Comparison of ENCODE assay signal across 19 cellular contexts in genomic region chr11:1419811-1420210, GRCh38. TPM values are rescaled to one million over a fixed set of nuclear protein-coding genes. Genes with fewer than 3 reads are reported as not detected.
A peak's percentile ranks its signal among the peaks of the same experiment; 100 is the strongest.
DNase-seq lines count a peak whose midpoint lies in the region; ATAC-seq and TF ChIP-seq lines count a peak whose summit lies in the region.
"Had no signal": no experiment of that assay in that cellular context is flagged by ENCODE, and none has a peak within 500 bp of the region (broad histone marks: within the 10 kb centered on the region; RNA-seq: fewer than 3 reads in every experiment).

No MANE protein-coding gene starts in this region.

- H3K27ac Mint-ChIP-seq in type B pancreatic cell = no peak overlapping the region
- H3K27ac Mint-ChIP-seq: B cell; CD4-positive, alpha-beta T cell had no signal

- no peak overlapping the region for H3K9ac ChIP-seq in IMR-90 (ENCODE audit: low read depth, low read length)
- H3K9ac ChIP-seq: BLaER1, GM23248 had no signal

- H2BK15ac ChIP-seq in IMR-90 (ENCODE audit: low read depth, low read length) = no peak overlapping the region

- no peak overlapping the region for H3K4me2 ChIP-seq in IMR-90 (ENCODE audit: low read depth, low read length)
- H3K4me2 ChIP-seq: BLaER1 had no signal

- H3K9me1 ChIP-seq in IMR-90 (ENCODE audit: insufficient read depth, low read length) = no peaks in the 10 kb centered on the region

- no peaks in the 10 kb centered on the region for H3K4me1 ChIP-seq in IMR-90 (ENCODE audit: control insufficient read depth, insufficient read depth, low read length)

- TF ChIP-seq CTCF in IMR-90 (conservative IDR thresholded peaks at IDR 0.05; ENCODE audit: low read depth, low read length) (no peak), type B pancreatic cell (conservative IDR thresholded peaks at IDR 0.05) (no peak)

- H4K5ac ChIP-seq in IMR-90 (ENCODE audit: low read depth, low read length) = no peak overlapping the region

- intact Hi-C loops in IMR-90 (cut with micrococcal nuclease) = no loop called here
- intact Hi-C loops in head of caudate nucleus (cut with DNase I) = no loop called here
- intact Hi-C loops in posterior cingulate gyrus (cut with DNase I) = no loop called here

- H2BK120ac ChIP-seq in IMR-90 (ENCODE audit: low read depth, low read length) = no peak overlapping the region

- H2BK20ac ChIP-seq in IMR-90 (ENCODE audit: low read depth, low read length) = no peak overlapping the region

- no peak overlapping the region for H2BK5ac ChIP-seq in IMR-90 (ENCODE audit: low read depth, low read length, poor library complexity, severe bottlenecking)

- H3K79me1 ChIP-seq in IMR-90 (ENCODE audit: low read depth in 1 of 2, low read length in 2 of 2) = no peaks in the 10 kb centered on the region

- H3K56ac ChIP-seq in IMR-90 (ENCODE audit: extremely low read depth, insufficient read depth, low read length) = no peak overlapping the region

- peaks cover 28% of the 10 kb centered on the region for H3K9me3 ChIP-seq in IMR-90 (ENCODE audit: control insufficient read depth, insufficient read depth, low read length)

- dilution Hi-C loops in IMR-90 (cut with HindIII; ENCODE audit: low sequenced_read_pairs, unreplicated experiment) = no loop called here

- H3K27me3 Mint-ChIP-seq in type B pancreatic cell = no peaks in the 10 kb centered on the region
- H3K27me3 Mint-ChIP-seq: B cell; CD4-positive, alpha-beta T cell had no signal

- no peak overlapping the region for H3K18ac ChIP-seq in IMR-90 (ENCODE audit: low read depth, low read length)

- H2AK5ac ChIP-seq in IMR-90 (ENCODE audit: low read depth, low read length) = no peak overlapping the region

- no peaks in the 10 kb centered on the region for H3K27me3 ChIP-seq in IMR-90 (ENCODE audit: control insufficient read depth, insufficient read depth, low read length)

- no peak overlapping the region for H3K14ac ChIP-seq in IMR-90 (replicated peaks; ENCODE audit: low read depth, low read length)

- POLR2A ChIA-PET in IMR-90 (lab: Charles Lee; ENCODE audit: unreplicated experiment) = no interaction called here

- no peak overlapping the region for H4K91ac ChIP-seq in IMR-90 (ENCODE audit: insufficient read depth, low read depth, low read length)

- H3K9me3 Mint-ChIP-seq in type B pancreatic cell = no peaks in the 10 kb centered on the region
- H3K9me3 Mint-ChIP-seq: CD4-positive, alpha-beta T cell had no signal

- H3K4me3 ChIP-seq in IMR-90 (ENCODE audit: insufficient read depth, low read depth, low read length) = no peak overlapping the region
- H3K4me3 ChIP-seq: BLaER1, GM23248 had no signal

- 73% methylated on average over 13 of the region's 17 CpGs; no CpG with 5 or more reads in 1 of the 2 experiments for WGBS in IMR-90 (ENCODE audit: extremely low coverage in 2 of 2, insufficient read length in 1 of 2), 2 experiments

- BruUV-seq in IMR-90 (replicated peaks; lab: Mats Ljungman, UMichigan) = no TSS peak

- DNase-seq in IMR-90 (no peak), head of caudate nucleus (peak; percentile 41 to 92 (median 78)), posterior cingulate gyrus (peak in 8 of 10 donors; percentile 59 to 96 (median 76)), T-helper 2 cell (no peak), DMS114 treated with DMSO at 0.1 percent for 48 hours (lab: John Stamatoyannopoulos, UW; ENCODE audit: unreplicated experiment) (no peak), type B pancreatic cell (ENCODE audit: extremely low spot score, unreplicated experiment) (no peak)
- DNase-seq: CD4-positive, alpha-beta T cell; CD8-positive, alpha-beta memory T cell; DMS 273 treated with DMSO at 0.1 percent for 48 hours; DMS53; DMS79 treated with DMSO at 0.1 percent for 48 hours; GF-D8; GM23248; H7; HCEC 1CT had no signal

- ATAC-seq in IMR-90 (ENCODE audit: low read depth) = no peak

- in situ Hi-C loops in IMR-90 (cut with MboI; ENCODE audit: low sequenced_read_pairs) = no loop called here

- TF ChIP-seq POLR2A in IMR-90 (IDR thresholded peaks at IDR 0.05; ENCODE audit: low read depth, low read length) = no peak

- CTCF ChIA-PET in IMR-90 (lab: Yijun Ruan, JAX) = no interaction called here

- peak overlapping the region; percentile 63 for H2AFZ ChIP-seq in IMR-90 (replicated peaks; ENCODE audit: low read length, poor library complexity)
- H2AFZ ChIP-seq: GM23248 had no signal

- no peak overlapping the region for H2AK9ac ChIP-seq in IMR-90 (replicated peaks; ENCODE audit: low read depth, low read length, poor library complexity)

- H4K20me1 ChIP-seq in IMR-90 (ENCODE audit: insufficient read depth, low read length) = no peaks in the 10 kb centered on the region

- TF ChIP-seq RAD21 in IMR-90 (IDR thresholded peaks at IDR 0.05; ENCODE audit: low read length) = no peak

- no peak overlapping the region for H4K8ac ChIP-seq in IMR-90 (ENCODE audit: low read depth in 2 of 2, low read length in 2 of 2)

- H3K4me3 Mint-ChIP-seq in type B pancreatic cell = no peak overlapping the region
- H3K4me3 Mint-ChIP-seq: B cell; CD14-positive monocyte; CD4-positive, alpha-beta T cell; CD8-positive, alpha-beta memory T cell had no signal

- H3K23ac ChIP-seq in IMR-90 (ENCODE audit: low read depth, low read length) = no peak overlapping the region

- no peaks in the 10 kb centered on the region for H3K4me1 Mint-ChIP-seq in type B pancreatic cell (ENCODE audit: unreplicated experiment)
- H3K4me1 Mint-ChIP-seq: B cell; CD14-positive monocyte; CD8-positive, alpha-beta memory T cell had no signal

- H3K27ac ChIP-seq in IMR-90 (ENCODE audit: insufficient read depth, low read length) = no peak overlapping the region
- H3K27ac ChIP-seq: 22Rv1, BLaER1, GM23248 had no signal

- no peaks in the 10 kb centered on the region for H3K36me3 ChIP-seq in IMR-90 (ENCODE audit: control insufficient read depth, insufficient read depth, low read length)
- H3K36me3 ChIP-seq: BLaER1 had no signal

- no peaks in the 10 kb centered on the region for H3K36me3 Mint-ChIP-seq in type B pancreatic cell
- H3K36me3 Mint-ChIP-seq: CD14-positive monocyte had no signal

- no peak overlapping the region for H3K4ac ChIP-seq in IMR-90 (ENCODE audit: low read depth, low read length)

TF ChIP-seq in IMR-90, 13 proteins besides CTCF, POLR2A, EP300 and RAD21:
- TF ChIP-seq MAZ (IDR thresholded peaks at IDR 0.05; ENCODE audit: borderline replicate concordance, low read depth, low read length) (no peak), MAFK (IDR thresholded peaks at IDR 0.05; ENCODE audit: low read depth, low read length) (no peak), NFE2L2 (IDR thresholded peaks at IDR 0.05; ENCODE audit: low read depth, low read length) (no peak), RFX5 (IDR thresholded peaks at IDR 0.05; ENCODE audit: low read depth, low read length) (no peak), FOS (IDR thresholded peaks at IDR 0.05; ENCODE audit: low read depth, low read length) (no peak), ELK1 (IDR thresholded peaks at IDR 0.05; ENCODE audit: borderline replicate concordance, low read depth, low read length) (no peak), MXI1 (IDR thresholded peaks at IDR 0.05; ENCODE audit: borderline replicate concordance, low read depth, low read length) (no peak), CHD1 (IDR thresholded peaks at IDR 0.05; ENCODE audit: low read depth, low read length) (no peak), RCOR1 (IDR thresholded peaks at IDR 0.05; ENCODE audit: insufficient replicate concordance, low read length) (no peak), BHLHE40 (IDR thresholded peaks at IDR 0.05; ENCODE audit: low read depth, low read length) (no peak), CEBPB (IDR thresholded peaks at IDR 0.05; ENCODE audit: low read depth, low read length) (no peak), USF2 (IDR thresholded peaks at IDR 0.05; ENCODE audit: low read depth, low read length) (no peak), SMC3 (IDR thresholded peaks at IDR 0.05; ENCODE audit: low read depth, low read length) (no peak)

RNA-seq across cellular contexts. Expression of gene BRSK2, which starts 30.1 kb away (rescaled TPM):
- total RNA-seq in IMR-90 (2012; rRNA removed) (under 0.01 and 0.18 TPM in 2 replicates), type B pancreatic cell (ENCODE audit: low replicate concordance) (8.6 and 13.8 TPM in 2 replicates)
- polyA plus RNA-seq in IMR-90 (2012; rRNA removed) = 0.55 and 0.62 TPM in 2 replicates
- polyA plus RNA-seq in IMR-90 (2012; cell fraction: cytosol; rRNA removed) = 0.22 and 0.35 TPM in 2 replicates
- 2.7 and 3.6 TPM in 2 replicates for polyA plus RNA-seq in IMR-90 (2012; cell fraction: nucleus; rRNA removed; ENCODE audit: low replicate concordance)
- polyA plus RNA-seq: CD14-positive monocyte, GM23248 had no signal

Comparison
In these comparisons a context has a peak if more than half of its experiments do, and no peak if none do; other contexts are left out.
1. DNase-seq: peak in head of caudate nucleus (42 of 42) and posterior cingulate gyrus (8 of 10); none in IMR-90 (single experiment), T-helper 2 cell (0 of 5), DMS114 treated with DMSO at 0.1 percent for 48 hours (single experiment) and type B pancreatic cell (single experiment).